ENCODE assay signal across 17 cellular contexts in the genomic region with DNA sequence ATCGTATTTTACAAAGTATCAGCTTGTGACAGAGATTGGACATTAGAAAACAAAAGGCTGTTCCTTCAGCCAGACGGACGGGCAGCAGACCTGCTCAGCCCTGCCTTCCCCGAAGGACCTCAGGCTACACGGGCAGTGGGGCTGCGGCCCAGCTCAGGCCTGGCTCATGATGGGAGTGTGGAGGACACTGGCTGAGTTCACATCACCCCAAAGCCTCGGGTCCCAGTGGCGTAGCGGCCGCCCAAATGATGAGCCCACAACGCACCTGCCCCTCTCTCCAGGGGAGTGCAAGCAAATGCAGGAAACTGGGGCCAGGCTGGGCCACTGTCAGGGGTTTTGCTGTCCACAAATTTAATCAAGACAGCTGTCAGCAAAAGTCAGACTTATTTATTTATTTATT.
A peak's percentile ranks its signal among the peaks of the same experiment; 100 is the strongest.
DNase-seq lines count a peak whose midpoint lies in the region; ATAC-seq and TF ChIP-seq lines count a peak whose summit lies in the region.
"Had no signal": no experiment of that assay in that cellular context is flagged by ENCODE, and none has a peak within 500 bp of the region (broad histone marks: within the 10 kb centered on the region; RNA-seq: fewer than 3 reads in every experiment).

No MANE protein-coding gene starts in this region.

- no peaks in the 10 kb centered on the region for H4K20me1 ChIP-seq in neural progenitor cell (ENCODE audit: low read depth)
- H4K20me1 ChIP-seq in GM23248 (ENCODE audit: insufficient read depth) = no peaks in the 10 kb centered on the region
- H4K20me1 ChIP-seq: BLaER1 treated with 17β-estradiol and CSF1 and Interleukin-3, amounts not matched to agents 10 nM and 100 nM had no signal

- no peak overlapping the region for H2AFZ ChIP-seq in neural progenitor cell (replicated peaks)
- no peak overlapping the region for H2AFZ ChIP-seq in GM23248

- no peaks in the 10 kb centered on the region for H3K9me3 ChIP-seq in neural progenitor cell (ENCODE audit: low read depth)
- no peaks in the 10 kb centered on the region for H3K9me3 ChIP-seq in GM23248 (ENCODE audit: low read depth)
- H3K9me3 ChIP-seq: A549; BLaER1 treated with 17β-estradiol and CSF1 and Interleukin-3, amounts not matched to agents 10 nM and 100 nM had no signal

- H3K4me3 ChIP-seq in neural progenitor cell (no peak overlapping the region), GM23248 (no peak overlapping the region)
- H3K4me3 ChIP-seq: A549; BLaER1 treated with 17β-estradiol and CSF1 and Interleukin-3, amounts not matched to agents 10 nM and 100 nM had no signal

- H3K4me2 ChIP-seq in neural progenitor cell (no peak overlapping the region), GM23248 (ENCODE audit: unreplicated experiment) (no peak overlapping the region)
- H3K4me2 ChIP-seq: A549; BLaER1 treated with 17β-estradiol and CSF1 and Interleukin-3, amounts not matched to agents 10 nM and 100 nM had no signal

- H3F3A ChIP-seq in neural progenitor cell (ENCODE audit: low read depth) = no peaks in the 10 kb centered on the region
- H3F3A ChIP-seq in GM23248 (ENCODE audit: insufficient read depth) = no peaks in the 10 kb centered on the region

- H3K36me3 ChIP-seq in neural progenitor cell (no peaks in the 10 kb centered on the region), GM23248 (ENCODE audit: low read depth) (no peaks in the 10 kb centered on the region)
- H3K36me3 ChIP-seq: BLaER1 treated with 17β-estradiol and CSF1 and Interleukin-3, amounts not matched to agents 10 nM and 100 nM had no signal

- no peak for TF ChIP-seq CTCF in neural progenitor cell (IDR thresholded peaks at IDR 0.05)
- no peak for TF ChIP-seq CTCF in foreskin keratinocyte (conservative IDR thresholded peaks at IDR 0.05)

- H3K4me1 Mint-ChIP-seq in neural progenitor cell = peaks cover 6% of the 10 kb centered on the region
- H3K4me1 Mint-ChIP-seq: B cell had no signal

- peak overlapping the region; percentile 30 for H3K27ac Mint-ChIP-seq in neural progenitor cell
- H3K27ac Mint-ChIP-seq: B cell; CD4-positive, alpha-beta T cell; CD8-positive, alpha-beta T cell had no signal

- no peaks in the 10 kb centered on the region for H3K27me3 ChIP-seq in neural progenitor cell
- no peaks in the 10 kb centered on the region for H3K27me3 ChIP-seq in foreskin keratinocyte
- H3K27me3 ChIP-seq in GM23248 (replicated peaks; ENCODE audit: insufficient read depth) = no peaks in the 10 kb centered on the region
- H3K27me3 ChIP-seq: BLaER1 treated with 17β-estradiol and CSF1 and Interleukin-3, amounts not matched to agents 10 nM and 100 nM had no signal

- DNase-seq in Right ventricle myocardium inferior (ENCODE audit: missing footprints) (peak; percentile 54), cardiac septum (ENCODE audit: low spot score) (no peak), neural progenitor cell (ENCODE audit: low spot score) (no peak), foreskin keratinocyte (no peak), GM23248 (no peak)
- DNase-seq: AML-193; Caco-2; Calu3; CD4-positive, alpha-beta T cell; CD8-positive, alpha-beta T cell; DMS79 treated with DMSO at 0.1 percent for 48 hours; GF-D8 had no signal

- no peaks in the 10 kb centered on the region for H3K36me3 Mint-ChIP-seq in neural progenitor cell
- H3K36me3 Mint-ChIP-seq: CD8-positive, alpha-beta T cell had no signal

- intact Hi-C loops in Right ventricle myocardium inferior (cut with DNase I) = no loop called here
- intact Hi-C loops in cardiac septum (cut with DNase I) = no loop called here

- no peaks in the 10 kb centered on the region for H3K9me3 Mint-ChIP-seq in neural progenitor cell
- H3K9me3 Mint-ChIP-seq: CD4-positive, alpha-beta T cell; CD8-positive, alpha-beta T cell had no signal

- H3K4me1 ChIP-seq in neural progenitor cell = no peaks in the 10 kb centered on the region
- H3K4me1 ChIP-seq in foreskin keratinocyte = no peaks in the 10 kb centered on the region
- H3K4me1 ChIP-seq in GM23248 (ENCODE audit: insufficient read depth) = no peaks in the 10 kb centered on the region
- H3K4me1 ChIP-seq: A549, Caco-2 had no signal

- H3K9me2 ChIP-seq in GM23248 (ENCODE audit: insufficient read depth) = no peaks in the 10 kb centered on the region

- in situ Hi-C loops in GM23248 (cut with MboI) = no loop called here

- ATAC-seq in Right ventricle myocardium inferior (no peak), foreskin keratinocyte (no peak)
- ATAC-seq: A549; CD8-positive, alpha-beta T cell had no signal

- H3K27me3 Mint-ChIP-seq in neural progenitor cell (ENCODE audit: insufficient read depth, low read depth) = peaks cover 3% of the 10 kb centered on the region
- H3K27me3 Mint-ChIP-seq: B cell; CD4-positive, alpha-beta T cell had no signal

- H3K9ac ChIP-seq in neural progenitor cell (no peak overlapping the region), GM23248 (no peak overlapping the region)
- H3K9ac ChIP-seq: BLaER1 treated with 17β-estradiol and CSF1 and Interleukin-3, amounts not matched to agents 10 nM and 100 nM had no signal

- H3K4me3 Mint-ChIP-seq in neural progenitor cell = no peak overlapping the region
- H3K4me3 Mint-ChIP-seq: B cell; CD4-positive, alpha-beta T cell; CD8-positive, alpha-beta T cell had no signal

- H3K79me2 ChIP-seq in neural progenitor cell (ENCODE audit: low read depth) (no peaks in the 10 kb centered on the region), GM23248 (ENCODE audit: insufficient read depth) (no peaks in the 10 kb centered on the region)

- 61 to 63% methylated on average over 11 of the region's 11 CpGs for WGBS in GM23248 (ENCODE audit: low coverage in 1 of 2, low lambda C conversion rate in 2 of 2, missing lambda C conversion rate in 2 of 2), 2 experiments

- no peak overlapping the region for H3K27ac ChIP-seq in neural progenitor cell
- H3K27ac ChIP-seq in foreskin keratinocyte = no peak overlapping the region
- no peak overlapping the region for H3K27ac ChIP-seq in GM23248
- H3K27ac ChIP-seq: 22Rv1; A549; BLaER1 treated with 17β-estradiol and CSF1 and Interleukin-3, amounts not matched to agents 10 nM and 100 nM; C4-2B had no signal
